8 cellular contexts compared by ENCODE assay signal in genomic region chr6:158799051-158799792, GRCh38. TPM values are rescaled to one million over a fixed set of nuclear protein-coding genes. Genes with fewer than 3 reads are reported as not detected.
DNase-seq lines count a peak whose midpoint lies in the region; ATAC-seq, FAIRE-seq and TF ChIP-seq lines count a peak whose summit lies in the region.

No MANE protein-coding gene starts in this region.

- H3K9ac ChIP-seq in keratinocyte (ENCODE audit: control insufficient read depth, extremely low read depth, insufficient read depth, low read length), result no peak overlapping the region

- H3K4me3 ChIP-seq in keratinocyte (ENCODE audit: control insufficient read depth in 2 of 3, extremely low read depth in 1 of 3, insufficient read depth in 2 of 3, low read depth in 1 of 3, low read length in 3 of 3) (no peak overlapping the region), upper lobe of right lung (no peak overlapping the region)

- H3K4me3 Mint-ChIP-seq in activated naive CD8-positive, alpha-beta T cell treated with anti-CD3 and anti-CD28 coated beads, Interleukin-2, amount 10 ng/mL, durations not matched to agents 7 days and 5 days, result no peak overlapping the region

- H3K27ac ChIP-seq in keratinocyte (ENCODE audit: control insufficient read depth, insufficient read depth, low read length), result peak overlapping the region; percentile 62
- peak overlapping the region; percentile 51 for H3K27ac ChIP-seq in upper lobe of right lung

- no peak overlapping the region for H2AFZ ChIP-seq in keratinocyte (ENCODE audit: control insufficient read depth, low read length)

- no peaks in the 10 kb centered on the region for H3K9me3 ChIP-seq in keratinocyte (ENCODE audit: control insufficient read depth, low read depth, low read length)
- no peaks in the 10 kb centered on the region for H3K9me3 ChIP-seq in upper lobe of right lung

- DNase-seq in EL, result peak; percentile 46
- DNase-seq in NCI-H2107 (lab: John Stamatoyannopoulos, UW), result peak; percentile 34
- DNase-seq in activated naive CD8-positive, alpha-beta T cell treated with anti-CD3 and anti-CD28 coated beads, Interleukin-2, amount 10 ng/mL, durations not matched to agents 7 days and 5 days, result no peak
- no peak for DNase-seq in keratinocyte (ENCODE audit: low read depth, low spot score)
- no peak for DNase-seq in upper lobe of right lung
- DNase-seq in KBM-7, result no peak
- no peak for DNase-seq in stimulated activated CD4-positive, alpha-beta T cell treated with anti-CD3 and anti-CD28 coated beads, Interleukin-1b, Interleukin-23, amount 100 ng/mL, for 48 hours

- in situ Hi-C loops in KBM-7 (cut with MboI; ENCODE audit: low pct_unique_long_range_greater_than_20kb, low sequenced_read_pairs), result no loop called here

- H3K36me3 ChIP-seq in keratinocyte (ENCODE audit: control insufficient read depth in 2 of 2, extremely low read depth in 1 of 2, insufficient read depth in 2 of 2, low read length in 2 of 2), result peaks cover 8 to 30% of the 10 kb centered on the region in 2 experiments
- no peaks in the 10 kb centered on the region for H3K36me3 ChIP-seq in upper lobe of right lung

- peak overlapping the region; percentile 81 for H3K27ac Mint-ChIP-seq in activated naive CD8-positive, alpha-beta T cell treated with anti-CD3 and anti-CD28 coated beads, Interleukin-2, amount 10 ng/mL, durations not matched to agents 7 days and 5 days

- peaks cover 64% of the 10 kb centered on the region for H4K20me1 ChIP-seq in keratinocyte (ENCODE audit: control insufficient read depth, extremely low read depth, insufficient read depth, low read length)

- H3K36me3 Mint-ChIP-seq in activated naive CD8-positive, alpha-beta T cell treated with anti-CD3 and anti-CD28 coated beads, Interleukin-2, amount 10 ng/mL, durations not matched to agents 7 days and 5 days, result peaks cover 26% of the 10 kb centered on the region

- H3K27me3 Mint-ChIP-seq in activated naive CD8-positive, alpha-beta T cell treated with anti-CD3 and anti-CD28 coated beads, Interleukin-2, amount 10 ng/mL, durations not matched to agents 7 days and 5 days, result no peaks in the 10 kb centered on the region

- TF ChIP-seq CTCF in keratinocyte (optimal IDR thresholded peaks at IDR 0.05 in 1 of 3, IDR thresholded peaks at IDR 0.05 in 1 of 3, conservative IDR thresholded peaks at IDR 0.05 in 1 of 3; ENCODE audit: extremely low read depth in 1 of 3, insufficient read depth in 2 of 3, low read length in 3 of 3) (peak in 2 of 3 experiments; percentile 29 to 45), upper lobe of right lung (IDR thresholded peaks at IDR 0.05) (no peak)

- peaks cover 64% of the 10 kb centered on the region for H3K4me1 ChIP-seq in keratinocyte (ENCODE audit: control insufficient read depth, extremely low read depth, insufficient read depth, low read length)
- peaks cover 85% of the 10 kb centered on the region for H3K4me1 ChIP-seq in upper lobe of right lung

- H3K4me2 ChIP-seq in keratinocyte (ENCODE audit: control insufficient read depth, extremely low read depth, insufficient read depth, low read depth, low read length), result peak overlapping the region; percentile 30

- H3K79me2 ChIP-seq in keratinocyte (ENCODE audit: control insufficient read depth, insufficient read depth, low read length), result peaks cover 97% of the 10 kb centered on the region

- intact Hi-C loops in upper lobe of right lung (cut with DNase I), result no loop called here

- ATAC-seq in activated naive CD8-positive, alpha-beta T cell treated with anti-CD3 and anti-CD28 coated beads, Interleukin-2, amount 10 ng/mL, durations not matched to agents 7 days and 5 days (ENCODE audit: low read depth), result no peak
- peak; percentile 30 for ATAC-seq in upper lobe of right lung
- no peak for ATAC-seq in HG03135 (IDR thresholded peaks at IDR 0.05; ENCODE audit: unreplicated experiment)

- POLR2A ChIA-PET in activated naive CD8-positive, alpha-beta T cell treated with anti-CD3 and anti-CD28 coated beads, Interleukin-2, amount 10 ng/mL, durations not matched to agents 7 days and 5 days (lab: Charles Lee), result interaction anchor here (0.7 kb wide), 1 partner anchor 31 kb away, joined by 4 read pairs; no protein-coding TSS in a partner anchor

- dilution Hi-C loops in keratinocyte (cut with MboI; ENCODE audit: extremely low pct_ligation_motif_present, low sequenced_read_pairs), result no loop called here

- H3K9me3 Mint-ChIP-seq in activated naive CD8-positive, alpha-beta T cell treated with anti-CD3 and anti-CD28 coated beads, Interleukin-2, amount 10 ng/mL, durations not matched to agents 7 days and 5 days, result no peaks in the 10 kb centered on the region

- peaks cover 14% of the 10 kb centered on the region for H3K9me1 ChIP-seq in keratinocyte (ENCODE audit: control insufficient read depth, extremely low read depth, insufficient read depth, low read length)

- peaks cover 65% of the 10 kb centered on the region for H3K4me1 Mint-ChIP-seq in activated naive CD8-positive, alpha-beta T cell treated with anti-CD3 and anti-CD28 coated beads, Interleukin-2, amount 10 ng/mL, durations not matched to agents 7 days and 5 days

- H3K27me3 ChIP-seq in keratinocyte (ENCODE audit: control insufficient read depth, extremely low read depth, insufficient read depth, low read length), result no peaks in the 10 kb centered on the region
- H3K27me3 ChIP-seq in upper lobe of right lung, result no peaks in the 10 kb centered on the region

- FAIRE-seq in keratinocyte (lab: Jason Lieb, UNC), result peak; percentile 46

RNA-seq across cellular contexts. Expression of gene EZR, which starts 19.9 kb away (rescaled TPM):
- total RNA-seq in activated naive CD8-positive, alpha-beta T cell treated with anti-CD3 and anti-CD28 coated beads, Interleukin-2, amount 10 ng/mL, durations not matched to agents 7 days and 5 days, result 100 to 1,000 TPM; 235 to 257 TPM
- polyA plus RNA-seq in keratinocyte, result 261 to 315 TPM (median 277 TPM) in 3 replicates
- 132 TPM for polyA plus RNA-seq in keratinocyte (2011; ENCODE audit: low read depth)
- 255 and 263 TPM in 2 replicates for polyA plus RNA-seq in keratinocyte (2011; cell fraction: cytosol; rRNA removed)
- 396 and 431 TPM in 2 replicates for polyA plus RNA-seq in keratinocyte (2011; cell fraction: nucleus; rRNA removed)
- 252 and 297 TPM in 2 replicates for polyA plus RNA-seq in keratinocyte (2012; ENCODE audit: low replicate concordance)
- polyA minus RNA-seq in keratinocyte, result 201 to 226 TPM (median 219 TPM) in 3 replicates
- 188 TPM for polyA minus RNA-seq in keratinocyte (2011; cell fraction: cytosol; rRNA and poly(A)+ RNA removed)
- 136 and 235 TPM in 2 replicates for polyA minus RNA-seq in keratinocyte (2011; cell fraction: nucleus; rRNA and poly(A)+ RNA removed)
- total RNA-seq in upper lobe of right lung, result 260 TPM

Comparison
In these comparisons a context has a peak if more than half of its experiments do, and no peak if none do; other contexts are left out.
1. DNase-seq: peak in EL (single experiment) and NCI-H2107 (single experiment); none in activated naive CD8-positive, alpha-beta T cell treated with anti-CD3 and anti-CD28 coated beads, Interleukin-2, amount 10 ng/mL, durations not matched to agents 7 days and 5 days (single experiment), keratinocyte (single experiment), upper lobe of right lung (single experiment), KBM-7 (single experiment) and stimulated activated CD4-positive, alpha-beta T cell treated with anti-CD3 and anti-CD28 coated beads, Interleukin-1b, Interleukin-23, amount 100 ng/mL, for 48 hours (single experiment).